In the genomic region with DNA sequence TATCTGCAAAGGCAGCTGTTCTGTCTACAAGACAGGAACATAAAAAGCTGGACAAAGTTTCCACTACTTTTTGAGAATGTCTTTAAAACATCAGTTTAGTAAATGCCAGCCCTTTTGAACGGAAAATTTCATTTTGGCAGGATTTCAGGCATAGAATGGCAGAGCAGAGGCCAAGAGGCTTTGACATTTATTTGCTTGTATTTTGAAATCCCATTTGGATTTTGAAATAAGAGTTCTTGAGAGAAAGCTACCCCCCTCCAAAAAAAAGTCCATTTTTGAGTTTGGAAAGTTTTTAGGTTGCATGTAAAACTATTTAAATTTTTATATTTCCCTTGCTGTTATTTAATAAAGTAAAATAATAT, we compare ENCODE assay signal across 2 cellular contexts.
TF ChIP-seq lines count a peak whose summit lies in the region.

No MANE protein-coding gene starts in this region.

TF ChIP-seq in IMR-90, 13 proteins besides CTCF, POLR2A, EP300 and RAD21:
- TF ChIP-seq MAZ (IDR thresholded peaks at IDR 0.05; ENCODE audit: borderline replicate concordance, low read depth, low read length), result no peak
- TF ChIP-seq CHD1 (IDR thresholded peaks at IDR 0.05; ENCODE audit: low read depth, low read length), result no peak
- TF ChIP-seq FOS (IDR thresholded peaks at IDR 0.05; ENCODE audit: low read depth, low read length), result no peak
- TF ChIP-seq SMC3 (IDR thresholded peaks at IDR 0.05; ENCODE audit: low read depth, low read length), result no peak
- no peak for TF ChIP-seq RCOR1 (IDR thresholded peaks at IDR 0.05; ENCODE audit: insufficient replicate concordance, low read length)
- no peak for TF ChIP-seq CEBPB (IDR thresholded peaks at IDR 0.05; ENCODE audit: low read depth, low read length)
- TF ChIP-seq MXI1 (IDR thresholded peaks at IDR 0.05; ENCODE audit: borderline replicate concordance, low read depth, low read length), result no peak
- no peak for TF ChIP-seq NFE2L2 (IDR thresholded peaks at IDR 0.05; ENCODE audit: low read depth, low read length)
- TF ChIP-seq, protein P1, sequence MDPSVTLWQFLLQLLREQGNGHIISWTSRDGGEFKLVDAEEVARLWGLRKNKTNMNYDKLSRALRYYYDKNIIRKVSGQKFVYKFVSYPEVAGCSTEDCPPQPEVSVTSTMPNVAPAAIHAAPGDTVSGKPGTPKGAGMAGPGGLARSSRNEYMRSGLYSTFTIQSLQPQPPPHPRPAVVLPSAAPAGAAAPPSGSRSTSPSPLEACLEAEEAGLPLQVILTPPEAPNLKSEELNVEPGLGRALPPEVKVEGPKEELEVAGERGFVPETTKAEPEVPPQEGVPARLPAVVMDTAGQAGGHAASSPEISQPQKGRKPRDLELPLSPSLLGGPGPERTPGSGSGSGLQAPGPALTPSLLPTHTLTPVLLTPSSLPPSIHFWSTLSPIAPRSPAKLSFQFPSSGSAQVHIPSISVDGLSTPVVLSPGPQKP (IDR thresholded peaks at IDR 0.05; ENCODE audit: borderline replicate concordance, low read depth, low read length), result no peak
- TF ChIP-seq MAFK (IDR thresholded peaks at IDR 0.05; ENCODE audit: low read depth, low read length), result no peak

TF ChIP-seq in K562, 482 proteins besides CTCF, POLR2A, EP300 and RAD21:
- TF ChIP-seq MYNN (IDR thresholded peaks at IDR 0.05), result peak; percentile 90
- no peak for TF ChIP-seq MYNN (CRISPR knock-in tag; IDR thresholded peaks at IDR 0.05)
- TF ChIP-seq CXXC5 (CRISPR knock-in tag; IDR thresholded peaks at IDR 0.05), result no peak
- 0 out of 2 replicates have a peak, but pooled peaks have one; percentile 27 for TF ChIP-seq DMBX1 (CRISPR knock-in tag; IDR thresholded peaks at IDR 0.05; ENCODE audit: borderline replicate concordance)
- TF ChIP-seq TCF7 (IDR thresholded peaks at IDR 0.05; ENCODE audit: borderline replicate concordance), result no peak
- no peak for TF ChIP-seq ETV5 (CRISPR knock-in tag; IDR thresholded peaks at IDR 0.05; ENCODE audit: low read depth)
- 0 out of 4 replicates have a peak, but pooled peaks of 1 of the 2 experiments have one; percentile 6 for TF ChIP-seq FOXK2 (conservative IDR thresholded peaks at IDR 0.05 in 1 of 2, IDR thresholded peaks at IDR 0.05 in 1 of 2; ENCODE audit: low read depth in 2 of 2)
- TF ChIP-seq ZKSCAN8 (CRISPR knock-in tag; IDR thresholded peaks at IDR 0.05), result 0 out of 2 replicates have a peak, but pooled peaks have one; percentile 0
